Comparison of ENCODE assay signal across 8 cellular contexts in the genomic region with DNA sequence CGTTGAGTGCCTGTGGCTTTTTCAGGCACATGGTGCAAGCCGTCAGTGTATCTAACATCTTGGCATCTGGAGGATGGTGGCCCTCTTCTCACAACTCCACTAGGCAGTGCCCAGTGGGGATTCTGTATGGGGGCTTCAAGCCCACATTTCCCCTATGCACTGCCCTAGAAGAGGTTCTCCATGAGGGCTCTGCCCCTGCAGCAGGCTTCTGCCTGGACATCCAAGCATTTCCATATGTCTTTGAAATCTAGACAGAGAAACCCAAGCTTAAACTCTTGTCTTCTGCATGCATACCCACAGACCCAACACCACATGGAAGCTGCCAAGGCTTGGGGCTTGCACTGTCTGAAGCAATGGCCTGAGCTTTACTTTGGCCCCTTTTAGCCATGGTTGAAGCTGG.
"Had no signal": no experiment of that assay in that cellular context is flagged by ENCODE, and none has a peak within 500 bp of the region (broad histone marks: within the 10 kb centered on the region; RNA-seq: fewer than 3 reads in every experiment).

No MANE protein-coding gene starts in this region.

- H3K27ac ChIP-seq: HL-60, KMS-11 had no signal

- H3K4me1 Mint-ChIP-seq: IgD-negative memory B cell had no signal

- H3K9ac ChIP-seq: KMS-11 had no signal

- DNase-seq: IMR-90, KBM-7, KG1 had no signal

- H3K4me2 ChIP-seq: KMS-11 had no signal

- ATAC-seq: HepG2 had no signal

- H3K27me3 Mint-ChIP-seq: IgD-negative memory B cell had no signal

- H3K27ac Mint-ChIP-seq: IgD-negative memory B cell had no signal

- H3K36me3 Mint-ChIP-seq: IgD-negative memory B cell had no signal

- FAIRE-seq: HepG2, HTR-8/SVneo had no signal
